21 cellular contexts compared by ENCODE assay signal in genomic region chr2:207356604-207357003, GRCh38.
A peak's percentile ranks its signal among the peaks of the same experiment; 100 is the strongest.
DNase-seq lines count a peak whose midpoint lies in the region; ATAC-seq, FAIRE-seq and TF ChIP-seq lines count a peak whose summit lies in the region.
"Had no signal": no experiment of that assay in that cellular context is flagged by ENCODE, and none has a peak within 500 bp of the region (broad histone marks: within the 10 kb centered on the region; RNA-seq: fewer than 3 reads in every experiment).

No MANE protein-coding gene starts in this region.

- H4K8ac ChIP-seq in mesenchymal stem cell (ENCODE audit: low read length) = no peak overlapping the region

- in situ Hi-C loops in HepG2 (cut with HindIII; ENCODE audit: extremely low pct_ligation_motif_present, low pct_unique_long_range_greater_than_20kb) = no loop called here
- in situ Hi-C loops in K562 (cut with MboI) = no loop called here

- H3K4me3 ChIP-seq in HepG2 (replicated peaks in 1 of 3; ENCODE audit: insufficient read depth in 1 of 3, low read depth in 2 of 3, low read length in 3 of 3) (no peak overlapping the region), right lobe of liver (no peak overlapping the region), K562 (no peak overlapping the region), mesenchymal stem cell (ENCODE audit: insufficient read depth in 1 of 2, low read depth in 1 of 2, low read length in 2 of 2) (no peak overlapping the region), lower leg skin (ENCODE audit: low read depth, poor library complexity, severe bottlenecking) (no peak overlapping the region)
- H3K4me3 ChIP-seq: GM12878 had no signal

- no peak overlapping the region for H2BK120ac ChIP-seq in mesenchymal stem cell (ENCODE audit: low read depth, low read length)

- intact Hi-C loops in HepG2 (cut with micrococcal nuclease; ENCODE audit: unreplicated experiment) (no loop called here), right lobe of liver (cut with DNase I) (no loop called here), K562 (cut with micrococcal nuclease) (no loop called here), lower leg skin (cut with DNase I; ENCODE audit: low total_unique reads) (no loop called here)

- no peak for ATAC-seq in HepG2
- ATAC-seq in right lobe of liver = no peak
- no peak for ATAC-seq in K562
- ATAC-seq: GM12878 had no signal

- H3K18ac ChIP-seq in mesenchymal stem cell (ENCODE audit: low read depth in 1 of 2, low read length in 2 of 2) = no peak overlapping the region

- H3K9ac ChIP-seq in HepG2 (ENCODE audit: insufficient read depth, low read depth, low read length) (no peak overlapping the region), K562 (ENCODE audit: insufficient read depth in 1 of 2, low read depth in 2 of 2, low read length in 2 of 2) (no peak overlapping the region), mesenchymal stem cell (ENCODE audit: low read length) (peak overlapping the region; percentile 16)

- no peak overlapping the region for H3K14ac ChIP-seq in mesenchymal stem cell (ENCODE audit: low read length in 2 of 2)

- no peaks in the 10 kb centered on the region for H3K36me3 ChIP-seq in HepG2 (replicated peaks in 1 of 2; ENCODE audit: control insufficient read depth in 1 of 2, insufficient read depth in 2 of 2, low read length in 2 of 2)
- no peaks in the 10 kb centered on the region for H3K36me3 ChIP-seq in right lobe of liver
- no peaks in the 10 kb centered on the region for H3K36me3 ChIP-seq in K562 (ENCODE audit: control insufficient read depth, insufficient read depth, low read length)
- H3K36me3 ChIP-seq in mesenchymal stem cell (ENCODE audit: control insufficient read depth in 1 of 2, insufficient read depth in 2 of 2, low read depth in 1 of 2, low read length in 2 of 2) = no peaks in the 10 kb centered on the region
- H3K36me3 ChIP-seq: BE2C had no signal

- H2BK15ac ChIP-seq in mesenchymal stem cell (ENCODE audit: low read depth, poor library complexity, severe bottlenecking) = no peak overlapping the region

- CTCF ChIA-PET in HepG2 (lab: Yijun Ruan, JAX; ENCODE audit: low intra/inter-chr PET ratio, low total read pairs) = no interaction called here
- CTCF ChIA-PET in K562 (lab: Yijun Ruan, JAX; ENCODE audit: low intra/inter-chr PET ratio) = no interaction called here

- POLR2A ChIA-PET in HepG2 (lab: Yijun Ruan, JAX) = no interaction called here
- POLR2A ChIA-PET in K562 (lab: Yijun Ruan, JAX) = no interaction called here

- no peaks in the 10 kb centered on the region for H4K20me1 ChIP-seq in HepG2 (ENCODE audit: insufficient read depth, low read length)
- H4K20me1 ChIP-seq in K562 (replicated peaks; ENCODE audit: control insufficient read depth, insufficient read depth, low read length) = no peaks in the 10 kb centered on the region

- H3K27ac ChIP-seq in HepG2 (ENCODE audit: extremely low read length, insufficient read depth, low read length) (no peak overlapping the region), right lobe of liver (no peak overlapping the region), K562 (ENCODE audit: extremely low read depth, low read depth, low read length) (no peak overlapping the region), mesenchymal stem cell (ENCODE audit: low read length, poor library complexity, severe bottlenecking) (no peak overlapping the region)

- H3K79me1 ChIP-seq in mesenchymal stem cell (replicated peaks; ENCODE audit: low read length, poor library complexity, severe bottlenecking) = no peaks in the 10 kb centered on the region

- H3K4me2 ChIP-seq in HepG2 (ENCODE audit: low read depth, low read length) = no peak overlapping the region
- no peak overlapping the region for H3K4me2 ChIP-seq in K562 (ENCODE audit: insufficient read depth, low read length)
- no peak overlapping the region for H3K4me2 ChIP-seq in mesenchymal stem cell (ENCODE audit: low read length, poor library complexity, severe bottlenecking)

- BruUV-seq in HepG2 (replicated peaks; lab: Mats Ljungman, UMichigan) (no TSS peak), K562 (replicated peaks; lab: Mats Ljungman, UMichigan) (no TSS peak)

- no peak overlapping the region for H2AK5ac ChIP-seq in mesenchymal stem cell (ENCODE audit: low read length, severe bottlenecking)

- H2BK12ac ChIP-seq in mesenchymal stem cell (ENCODE audit: low read length in 2 of 2) = no peak overlapping the region

- H2BK5ac ChIP-seq in mesenchymal stem cell (ENCODE audit: low read depth, low read length, poor library complexity, severe bottlenecking) = no peak overlapping the region

- H3K4me1 ChIP-seq in HepG2 (ENCODE audit: insufficient read depth, low read length) (no peaks in the 10 kb centered on the region), right lobe of liver (no peaks in the 10 kb centered on the region), K562 (replicated peaks in 1 of 2; ENCODE audit: control insufficient read depth in 2 of 2, insufficient read depth in 2 of 2, low read length in 2 of 2) (no peaks in the 10 kb centered on the region; a peak in 3 of 5 replicates), mesenchymal stem cell (ENCODE audit: control insufficient read depth, insufficient read depth, low read depth, low read length) (no peaks in the 10 kb centered on the region)
- H3K4me1 ChIP-seq: BE2C had no signal

- no peak overlapping the region for H2AFZ ChIP-seq in HepG2 (ENCODE audit: low read length)
- H2AFZ ChIP-seq in K562 (ENCODE audit: low read depth, low read length) = no peak overlapping the region; the same call in 1 of the 2 replicates
- no peak overlapping the region for H2AFZ ChIP-seq in mesenchymal stem cell (ENCODE audit: low read depth, low read length)

- H3K79me2 ChIP-seq in HepG2 (ENCODE audit: insufficient read depth, low read length) (no peaks in the 10 kb centered on the region), K562 (ENCODE audit: control insufficient read depth, insufficient read depth, low read length) (no peaks in the 10 kb centered on the region)

- H4K91ac ChIP-seq in mesenchymal stem cell (ENCODE audit: low read length) = no peak overlapping the region

- H3K23ac ChIP-seq in mesenchymal stem cell (ENCODE audit: low read length in 2 of 2) = no peak overlapping the region

- TF ChIP-seq EP300 in HepG2 (IDR thresholded peaks at IDR 0.05; ENCODE audit: low read depth in 2 of 2, low read length in 2 of 2) = no peak
- no peak for TF ChIP-seq EP300 in HepG2 (CRISPR knock-in tag; IDR thresholded peaks at IDR 0.05; ENCODE audit: borderline replicate concordance)
- no peak for TF ChIP-seq EP300 in K562 (IDR thresholded peaks at IDR 0.05; ENCODE audit: low read length)

- no peaks in the 10 kb centered on the region for H3K27me3 ChIP-seq in HepG2 (ENCODE audit: control insufficient read depth in 1 of 2, insufficient read depth in 2 of 2, low read length in 2 of 2)
- H3K27me3 ChIP-seq in right lobe of liver = no peaks in the 10 kb centered on the region
- H3K27me3 ChIP-seq in K562 (ENCODE audit: control insufficient read depth in 2 of 2, insufficient read depth in 2 of 2, low read length in 2 of 2) = no peaks in the 10 kb centered on the region; a peak in 1 of 5 replicates
- H3K27me3 ChIP-seq in mesenchymal stem cell (ENCODE audit: control insufficient read depth in 1 of 2, insufficient read depth in 1 of 2, low read length in 2 of 2) = no peaks in the 10 kb centered on the region
- H3K27me3 ChIP-seq: BE2C had no signal

- FAIRE-seq in HepG2 (lab: Jason Lieb, UNC) (no peak), K562 (lab: Jason Lieb, UNC) (no peak)
- FAIRE-seq: GM12878, HTR-8/SVneo had no signal

- TF ChIP-seq CTCF in HepG2 (CRISPR knock-in tag; IDR thresholded peaks at IDR 0.05) (no peak), right lobe of liver (IDR thresholded peaks at IDR 0.05) (no peak), K562 (IDR thresholded peaks at IDR 0.05 in 2 of 3, conservative IDR thresholded peaks at IDR 0.05 in 1 of 3; ENCODE audit: insufficient read depth in 2 of 3, low read depth in 1 of 3, low read length in 3 of 3) (no peak), lower leg skin (IDR thresholded peaks at IDR 0.05) (no peak), GM20000 (IDR thresholded peaks at IDR 0.05; ENCODE audit: extremely low read depth, missing control alignments) (no peak)

- DNase-seq in HepG2 (ENCODE audit: low spot score) (no peak), right lobe of liver (no peak), K562 (ENCODE audit: extremely low read depth in 1 of 4, low spot score in 3 of 4) (no peak), mesenchymal stem cell (no peak), lower leg skin (ENCODE audit: low spot score in 2 of 2) (no peak), GM20000 (ENCODE audit: low spot score) (no peak), putamen (ENCODE audit: low spot score) (no peak)
- DNase-seq: ACHN; BE2C; C1 segment of cervical spinal cord; CD4-positive, CD25-positive, alpha-beta regulatory T cell; CD8-positive, alpha-beta memory T cell; COR-L47; DMS 273 treated with DMSO at 0.1 percent for 48 hours; DMS53; DND-41; EL; GOT3; H9 had no signal

- no peaks in the 10 kb centered on the region for H3K9me3 ChIP-seq in HepG2 (ENCODE audit: low read length)
- H3K9me3 ChIP-seq in right lobe of liver = no peaks in the 10 kb centered on the region
- no peaks in the 10 kb centered on the region for H3K9me3 ChIP-seq in K562 (replicated peaks; ENCODE audit: control insufficient read depth, insufficient read depth, low read depth, low read length)
- H3K9me3 ChIP-seq in mesenchymal stem cell (ENCODE audit: control insufficient read depth, low read length) = peaks cover under 1% of the 10 kb centered on the region
- H3K9me3 ChIP-seq: BE2C had no signal

- H3K4ac ChIP-seq in mesenchymal stem cell (ENCODE audit: low read depth in 1 of 2, low read length in 2 of 2) = no peak overlapping the region

- 0% methylated on average over 2 of the region's 2 CpGs for WGBS in HepG2 (ENCODE audit: low lambda C conversion rate)
- 53% methylated on average over 2 of the region's 2 CpGs for WGBS in right lobe of liver (ENCODE audit: insufficient coverage, low coverage, low lambda C conversion rate, missing lambda C conversion rate)
- WGBS in K562 (ENCODE audit: insufficient coverage, low coverage, missing lambda C conversion rate) = 17% methylated on average over 1 of the region's 2 CpGs
- WGBS in mesenchymal stem cell = 100% methylated on average over 1 of the region's 2 CpGs
- 49 to 53% methylated on average over 2 of the region's 2 CpGs for WGBS in lower leg skin, 2 donors

- TF ChIP-seq RAD21 in HepG2 (CRISPR knock-in tag; IDR thresholded peaks at IDR 0.05) (no peak), K562 (CRISPR knock-in tag; conservative IDR thresholded peaks at IDR 0.05 in 1 of 2, IDR thresholded peaks at IDR 0.05 in 1 of 2) (no peak)

- no peaks in the 10 kb centered on the region for H3K9me1 ChIP-seq in K562 (ENCODE audit: control insufficient read depth, insufficient read depth, low read length)

- no peak for TF ChIP-seq POLR2A in HepG2 (IDR thresholded peaks at IDR 0.05; ENCODE audit: insufficient read depth in 1 of 2, low read depth in 2 of 2, low read length in 2 of 2)
- no peak for TF ChIP-seq POLR2A in right lobe of liver (IDR thresholded peaks at IDR 0.05)
- TF ChIP-seq POLR2A in K562 (conservative IDR thresholded peaks at IDR 0.05) = no peak
- no peak for TF ChIP-seq POLR2A in lower leg skin (IDR thresholded peaks at IDR 0.05)

TF ChIP-seq in HepG2, 621 proteins besides CTCF, POLR2A, EP300 and RAD21 (continues in another document):
- peak; percentile 99 for TF ChIP-seq MAFK (conservative IDR thresholded peaks at IDR 0.05 in 1 of 2, IDR thresholded peaks at IDR 0.05 in 1 of 2; ENCODE audit: low read length in 2 of 2)

TF ChIP-seq in K562, 482 proteins besides CTCF, POLR2A, EP300 and RAD21 (continues in another document):
- TF ChIP-seq ZNF778 (CRISPR knock-in tag; IDR thresholded peaks at IDR 0.05) (no peak), ZNF282 (CRISPR knock-in tag; IDR thresholded peaks at IDR 0.05) (no peak)

Comparison
In these comparisons a context has a peak if more than half of its experiments do, and no peak if none do; other contexts are left out.
1. Of the 241 proteins assayed by ChIP-seq in both HepG2 and K562: peak only in HepG2: none; only in K562: MAFG; in both: MAFF and MAFK; in neither: 238.